Comparison of ENCODE assay signal across 1 cellular context in genomic region chr3:124492824-124493223, GRCh38.
A peak's percentile ranks its signal among the peaks of the same experiment; 100 is the strongest.
TF ChIP-seq lines count a peak whose summit lies in the region.

No MANE protein-coding gene starts in this region.

TF ChIP-seq in HepG2, 621 proteins besides CTCF, POLR2A, EP300 and RAD21 (continued from another document):
- TF ChIP-seq ZHX1 (CRISPR knock-in tag; IDR thresholded peaks at IDR 0.05; ENCODE audit: low read depth) = no peak
- TF ChIP-seq HMG20A (CRISPR knock-in tag; IDR thresholded peaks at IDR 0.05; ENCODE audit: borderline replicate concordance) = 0 out of 2 replicates have a peak, but pooled peaks have one; percentile 15
- TF ChIP-seq JUN (CRISPR knock-in tag; IDR thresholded peaks at IDR 0.05) = 0 out of 2 replicates have a peak, but pooled peaks have one; percentile 33
- TF ChIP-seq XRCC5 (optimal IDR thresholded peaks at IDR 0.05; ENCODE audit: low read length) = peak; percentile 78
- no peak for TF ChIP-seq RCOR2 (CRISPR knock-in tag; IDR thresholded peaks at IDR 0.05)
- TF ChIP-seq JUND (CRISPR knock-in tag; IDR thresholded peaks at IDR 0.05) = peak; percentile 92
- TF ChIP-seq ARID2 (CRISPR knock-in tag; IDR thresholded peaks at IDR 0.05; ENCODE audit: borderline replicate concordance) = no peak
- TF ChIP-seq ZNF580 (CRISPR knock-in tag; IDR thresholded peaks at IDR 0.05; ENCODE audit: borderline replicate concordance, low read depth) = 0 out of 2 replicates have a peak, but pooled peaks have one; percentile 47
- TF ChIP-seq, protein P1, sequence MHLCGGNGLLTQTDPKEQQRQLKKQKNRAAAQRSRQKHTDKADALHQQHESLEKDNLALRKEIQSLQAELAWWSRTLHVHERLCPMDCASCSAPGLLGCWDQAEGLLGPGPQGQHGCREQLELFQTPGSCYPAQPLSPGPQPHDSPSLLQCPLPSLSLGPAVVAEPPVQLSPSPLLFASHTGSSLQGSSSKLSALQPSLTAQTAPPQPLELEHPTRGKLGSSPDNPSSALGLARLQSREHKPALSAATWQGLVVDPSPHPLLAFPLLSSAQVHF (CRISPR knock-in tag; IDR thresholded peaks at IDR 0.05) = no peak
- TF ChIP-seq ZNF546 (CRISPR knock-in tag; conservative IDR thresholded peaks at IDR 0.05) = no peak
- peak; percentile 34 for TF ChIP-seq TEAD3 (CRISPR knock-in tag; optimal IDR thresholded peaks at IDR 0.05; ENCODE audit: borderline replicate concordance)
- no peak for TF ChIP-seq DMTF1 (CRISPR knock-in tag; IDR thresholded peaks at IDR 0.05)
- TF ChIP-seq ERF (CRISPR knock-in tag; IDR thresholded peaks at IDR 0.05) = 0 out of 2 replicates have a peak, but pooled peaks have one; percentile 40
- no peak for TF ChIP-seq RXRA (CRISPR knock-in tag; IDR thresholded peaks at IDR 0.05)
- peak; percentile 24; the same call in 1 of the 2 replicates for TF ChIP-seq SAP130 (CRISPR knock-in tag; IDR thresholded peaks at IDR 0.05; ENCODE audit: low read depth)
- peak; percentile 52; the same call in 1 of the 2 replicates for TF ChIP-seq YEATS2 (CRISPR knock-in tag; IDR thresholded peaks at IDR 0.05; ENCODE audit: borderline replicate concordance)
- TF ChIP-seq ZFX (CRISPR knock-in tag; IDR thresholded peaks at IDR 0.05; ENCODE audit: low read depth) = 0 out of 2 replicates have a peak, but pooled peaks have one; percentile 38
- TF ChIP-seq KDM2A (CRISPR knock-in tag; IDR thresholded peaks at IDR 0.05; ENCODE audit: borderline replicate concordance, low read depth) = peak; percentile 52; the same call in 1 of the 2 replicates
- peak; percentile 54 for TF ChIP-seq BCL6 (CRISPR knock-in tag; IDR thresholded peaks at IDR 0.05)
- TF ChIP-seq, protein P2, sequence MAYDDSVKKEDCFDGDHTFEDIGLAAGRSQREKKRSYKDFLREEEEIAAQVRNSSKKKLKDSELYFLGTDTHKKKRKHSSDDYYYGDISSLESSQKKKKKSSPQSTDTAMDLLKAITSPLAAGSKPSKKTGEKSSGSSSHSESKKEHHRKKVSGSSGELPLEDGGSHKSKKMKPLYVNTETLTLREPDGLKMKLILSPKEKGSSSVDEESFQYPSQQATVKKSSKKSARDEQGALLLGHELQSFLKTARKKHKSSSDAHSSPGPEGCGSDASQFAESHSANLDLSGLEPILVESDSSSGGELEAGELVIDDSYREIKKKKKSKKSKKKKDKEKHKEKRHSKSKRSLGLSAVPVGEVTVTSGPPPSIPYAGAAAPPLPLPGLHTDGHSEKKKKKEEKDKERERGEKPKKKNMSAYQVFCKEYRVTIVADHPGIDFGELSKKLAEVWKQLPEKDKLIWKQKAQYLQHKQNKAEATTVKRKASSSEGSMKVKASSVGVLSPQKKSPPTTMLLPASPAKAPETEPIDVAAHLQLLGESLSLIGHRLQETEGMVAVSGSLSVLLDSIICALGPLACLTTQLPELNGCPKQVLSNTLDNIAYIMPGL (CRISPR knock-in tag; IDR thresholded peaks at IDR 0.05; ENCODE audit: borderline replicate concordance in 1 of 2, low read depth in 1 of 2) = 0 out of 4 replicates have a peak, but pooled peaks of 1 of the 2 experiments have one; percentile 51
- peak; percentile 74; the same call in 1 of the 2 replicates for TF ChIP-seq FOSL1 (CRISPR knock-in tag; IDR thresholded peaks at IDR 0.05; ENCODE audit: borderline replicate concordance)
